9 cellular contexts compared by ENCODE assay signal in genomic region chr6:130969807-130970491, GRCh38.
DNase-seq lines count a peak whose midpoint lies in the region; ATAC-seq and TF ChIP-seq lines count a peak whose summit lies in the region.
"Had no signal": no experiment of that assay in that cellular context is flagged by ENCODE, and none has a peak within 500 bp of the region (broad histone marks: within the 10 kb centered on the region; RNA-seq: fewer than 3 reads in every experiment).

No MANE protein-coding gene starts in this region.

- peak; percentile 50 for DNase-seq in ELR (ENCODE audit: low read depth)
- peak; percentile 60 to 88 for DNase-seq in cardiac fibroblast (ENCODE audit: low read depth in 2 of 2)
- DNase-seq in hepatocyte (ENCODE audit: low spot score): no peak
- no peak for DNase-seq in DMS153 treated with DMSO at 0.1 percent for 48 hours (lab: John Stamatoyannopoulos, UW; ENCODE audit: unreplicated experiment)
- DNase-seq in GOT3 (lab: John Stamatoyannopoulos, UW): no peak
- DNase-seq in activated CD4-positive, alpha-beta T cell treated with anti-CD3 and anti-CD28 coated beads, Interleukin-2, amount 10 ng/mL, durations not matched to agents 24 days and 14 days: no peak
- DNase-seq: activated CD8-positive, alpha-beta memory T cell treated with anti-CD3 and anti-CD28 coated beads, Interleukin-2, amount 10 ng/mL, durations not matched to agents 7 days and 5 days had no signal

- H3K27ac ChIP-seq in hepatocyte: peak overlapping the region; percentile 64

- peak overlapping the region; percentile 71 for H3K9ac ChIP-seq in skeletal muscle satellite cell (ENCODE audit: low read depth, low read length)

- no peak for ATAC-seq in GM21360 (IDR thresholded peaks at IDR 0.05; ENCODE audit: unreplicated experiment)
- ATAC-seq: activated CD8-positive, alpha-beta memory T cell treated with anti-CD3 and anti-CD28 coated beads, Interleukin-2, amount 10 ng/mL, durations not matched to agents 7 days and 5 days had no signal

- intact Hi-C loops in activated CD4-positive, alpha-beta T cell treated with anti-CD3 and anti-CD28 coated beads, Interleukin-2, amount 10 ng/mL, durations not matched to agents 24 days and 14 days (cut with micrococcal nuclease): no loop called here

- WGBS in hepatocyte (ENCODE audit: low lambda C conversion rate, missing lambda C conversion rate): 50% methylated on average over 8 of the region's 8 CpGs

- H3K9me3 Mint-ChIP-seq in activated CD4-positive, alpha-beta T cell treated with anti-CD3 and anti-CD28 coated beads, Interleukin-2, amount 10 ng/mL, durations not matched to agents 24 days and 14 days: no peaks in the 10 kb centered on the region

- H3K36me3 Mint-ChIP-seq in activated CD4-positive, alpha-beta T cell treated with anti-CD3 and anti-CD28 coated beads, Interleukin-2, amount 10 ng/mL, durations not matched to agents 24 days and 14 days (ENCODE audit: low read depth): no peaks in the 10 kb centered on the region
- H3K36me3 Mint-ChIP-seq: activated CD8-positive, alpha-beta memory T cell treated with anti-CD3 and anti-CD28 coated beads, Interleukin-2, amount 10 ng/mL, durations not matched to agents 7 days and 5 days had no signal

- no peaks in the 10 kb centered on the region for H3K4me1 Mint-ChIP-seq in activated CD4-positive, alpha-beta T cell treated with anti-CD3 and anti-CD28 coated beads, Interleukin-2, amount 10 ng/mL, durations not matched to agents 24 days and 14 days

- H3K4me3 ChIP-seq in cardiac fibroblast (replicated peaks in 1 of 2; ENCODE audit: low read depth in 2 of 2, low read length in 2 of 2) (peak overlapping the region; percentile 38 to 40), hepatocyte (no peak overlapping the region), skeletal muscle satellite cell (ENCODE audit: low read length) (peak overlapping the region; percentile 69)

- H3K27me3 ChIP-seq in hepatocyte (no peaks in the 10 kb centered on the region), skeletal muscle satellite cell (ENCODE audit: control insufficient read depth, insufficient read depth, low read length) (no peaks in the 10 kb centered on the region)

- peaks cover 44% of the 10 kb centered on the region for H3K79me2 ChIP-seq in hepatocyte

- no peak overlapping the region for H3K4me3 Mint-ChIP-seq in activated CD4-positive, alpha-beta T cell treated with anti-CD3 and anti-CD28 coated beads, Interleukin-2, amount 10 ng/mL, durations not matched to agents 24 days and 14 days
- H3K4me3 Mint-ChIP-seq: activated CD8-positive, alpha-beta memory T cell treated with anti-CD3 and anti-CD28 coated beads, Interleukin-2, amount 10 ng/mL, durations not matched to agents 7 days and 5 days had no signal

- H3K4me1 ChIP-seq in hepatocyte (ENCODE audit: insufficient read depth) (peaks cover 23% of the 10 kb centered on the region), skeletal muscle satellite cell (ENCODE audit: control insufficient read depth, insufficient read depth, low read length) (peaks cover 59% of the 10 kb centered on the region)

- no peaks in the 10 kb centered on the region for H3K36me3 ChIP-seq in hepatocyte (replicated peaks; ENCODE audit: insufficient read depth, low read depth)
- no peaks in the 10 kb centered on the region for H3K36me3 ChIP-seq in skeletal muscle satellite cell (ENCODE audit: insufficient read depth, low read length)

- H3K27ac Mint-ChIP-seq in activated CD4-positive, alpha-beta T cell treated with anti-CD3 and anti-CD28 coated beads, Interleukin-2, amount 10 ng/mL, durations not matched to agents 24 days and 14 days: no peak overlapping the region
- H3K27ac Mint-ChIP-seq: activated CD8-positive, alpha-beta memory T cell treated with anti-CD3 and anti-CD28 coated beads, Interleukin-2, amount 10 ng/mL, durations not matched to agents 7 days and 5 days had no signal

- H3K4me2 ChIP-seq in hepatocyte: peak overlapping the region; percentile 53
- H3K4me2 ChIP-seq in skeletal muscle satellite cell (ENCODE audit: low read length): peak overlapping the region; percentile 87

- H3K27me3 Mint-ChIP-seq in activated CD4-positive, alpha-beta T cell treated with anti-CD3 and anti-CD28 coated beads, Interleukin-2, amount 10 ng/mL, durations not matched to agents 24 days and 14 days: no peaks in the 10 kb centered on the region
- H3K27me3 Mint-ChIP-seq: activated CD8-positive, alpha-beta memory T cell treated with anti-CD3 and anti-CD28 coated beads, Interleukin-2, amount 10 ng/mL, durations not matched to agents 7 days and 5 days had no signal

- H2AFZ ChIP-seq in hepatocyte: peak overlapping the region; percentile 10

- no peaks in the 10 kb centered on the region for H4K20me1 ChIP-seq in hepatocyte (ENCODE audit: insufficient read depth, poor library complexity, severe bottlenecking)

- H3K9me3 ChIP-seq in hepatocyte (ENCODE audit: low read depth) (no peaks in the 10 kb centered on the region), skeletal muscle satellite cell (replicated peaks; ENCODE audit: low read length) (no peaks in the 10 kb centered on the region)

- TF ChIP-seq CTCF in cardiac fibroblast (IDR thresholded peaks at IDR 0.05; ENCODE audit: low read depth, low read length) (no peak), hepatocyte (IDR thresholded peaks at IDR 0.05; ENCODE audit: poor library complexity) (no peak)

- H3K9me2 ChIP-seq in hepatocyte (replicated peaks; ENCODE audit: insufficient read depth): no peaks in the 10 kb centered on the region

Comparison
In these comparisons a context has a peak if more than half of its experiments do, and no peak if none do; other contexts are left out.
1. DNase-seq: peak in ELR (single experiment) and cardiac fibroblast (2 of 2); none in hepatocyte (single experiment), DMS153 treated with DMSO at 0.1 percent for 48 hours (single experiment), GOT3 (single experiment) and activated CD4-positive, alpha-beta T cell treated with anti-CD3 and anti-CD28 coated beads, Interleukin-2, amount 10 ng/mL, durations not matched to agents 24 days and 14 days (single experiment).